37 cellular contexts compared by ENCODE assay signal in genomic region chr1:196669693-196670092, GRCh38. TPM values are rescaled to one million over a fixed set of nuclear protein-coding genes. Genes with fewer than 3 reads are reported as not detected.
"Had no signal": no experiment of that assay in that cellular context is flagged by ENCODE, and none has a peak within 500 bp of the region (broad histone marks: within the 10 kb centered on the region; RNA-seq: fewer than 3 reads in every experiment).

No MANE protein-coding gene starts in this region.

- H3K27me3 ChIP-seq: adrenal gland, body of pancreas, brain microvascular endothelial cell, breast epithelium had no signal

- H3K9me3 ChIP-seq: adrenal gland, body of pancreas, breast epithelium had no signal

- FAIRE-seq: astrocyte, TTC549 had no signal

- H3K27me3 Mint-ChIP-seq: activated CD4-positive, alpha-beta memory T cell treated with anti-CD3 and anti-CD28 coated beads, Interleukin-2, amount 10 ng/mL, durations not matched to agents 7 days and 5 days; activated CD4-positive, alpha-beta T cell treated with anti-CD3 and anti-CD28 coated beads for 36 hours; activated CD4-positive, alpha-beta T cell treated with anti-CD3 and anti-CD28 coated beads, Interleukin-2, amount 10 ng/mL, durations not matched to agents 7 days and 5 days; activated CD8-positive, alpha-beta memory T cell treated with anti-CD3 and anti-CD28 coated beads, Interleukin-2, amount 10 ng/mL, durations not matched to agents 7 days and 5 days; activated naive CD8-positive, alpha-beta T cell treated with anti-CD3 and anti-CD28 coated beads for 36 hours; activated T-cell treated with anti-CD3 and anti-CD28 coated beads, Interleukin-2, amount 50 U/mL, for 24 hours had no signal

- H3K4me3 Mint-ChIP-seq: activated CD4-positive, alpha-beta memory T cell treated with anti-CD3 and anti-CD28 coated beads, Interleukin-2, amount 10 ng/mL, durations not matched to agents 7 days and 5 days; activated CD4-positive, alpha-beta T cell treated with anti-CD3 and anti-CD28 coated beads for 36 hours; activated CD4-positive, alpha-beta T cell treated with anti-CD3 and anti-CD28 coated beads, Interleukin-2, amount 10 ng/mL, durations not matched to agents 7 days and 5 days; activated CD8-positive, alpha-beta memory T cell treated with anti-CD3 and anti-CD28 coated beads, Interleukin-2, amount 10 ng/mL, durations not matched to agents 7 days and 5 days; activated CD8-positive, alpha-beta T cell treated with anti-CD3 and anti-CD28 coated beads, Interleukin-2, amount 10 ng/mL, durations not matched to agents 7 days and 5 days; activated naive CD4-positive, alpha-beta T cell treated with anti-CD3 and anti-CD28 coated beads for 36 hours; activated naive CD8-positive, alpha-beta T cell treated with anti-CD3 and anti-CD28 coated beads for 36 hours; activated T-cell treated with anti-CD3 and anti-CD28 coated beads, Interleukin-2, amount 50 U/mL, for 24 hours; T-helper 1 cell treated with Interleukin-12 subunit alpha and Interleukin-12 subunit beta and Interleukin-4 antibody, amounts not matched to agents 30 μg/mL and 1 μg/mL, for 36 hours; T-helper 2 cell treated with Interferon-gamma antibody and Interleukin-4, amounts not matched to agents 5 μg/mL and 100 μg/mL, for 36 hours; WTC11 had no signal

- H3K4me1 ChIP-seq: adrenal gland, body of pancreas, breast epithelium had no signal

- H3K9me3 Mint-ChIP-seq: activated CD4-positive, alpha-beta memory T cell treated with anti-CD3 and anti-CD28 coated beads, Interleukin-2, amount 10 ng/mL, durations not matched to agents 7 days and 5 days; activated CD4-positive, alpha-beta T cell treated with anti-CD3 and anti-CD28 coated beads, Interleukin-2, amount 10 ng/mL, durations not matched to agents 7 days and 5 days; activated naive CD4-positive, alpha-beta T cell treated with anti-CD3 and anti-CD28 coated beads for 36 hours; activated naive CD4-positive, alpha-beta T cell treated with anti-CD3 and anti-CD28 coated beads, Interleukin-2, amount 50 U/mL, for 72 hours; activated naive CD8-positive, alpha-beta T cell treated with anti-CD3 and anti-CD28 coated beads for 36 hours; activated T-cell treated with anti-CD3 and anti-CD28 coated beads, Interleukin-2, amount 50 U/mL, for 24 hours; activated T-helper 2 cell treated with anti-CD3 and anti-CD28 coated beads, Interferon-gamma antibody, Interleukin-2, Interleukin-4, amounts not matched to agents 10 μg/mL and 5 μg/mL and 100 μg/mL, durations not matched to agents 14 hours and 24 hours and 36 hours; T-helper 1 cell treated with Interleukin-12 subunit alpha and Interleukin-12 subunit beta and Interleukin-4 antibody, amounts not matched to agents 30 μg/mL and 1 μg/mL, for 36 hours; T-helper 2 cell treated with Interferon-gamma antibody and Interleukin-4, amounts not matched to agents 5 μg/mL and 100 μg/mL, for 36 hours had no signal

- H3K4me3 ChIP-seq: adrenal gland, body of pancreas, breast epithelium had no signal

- ATAC-seq: activated CD4-positive, alpha-beta T cell treated with anti-CD3 and anti-CD28 coated beads for 36 hours; activated CD8-positive, alpha-beta memory T cell treated with anti-CD3 and anti-CD28 coated beads, Interleukin-2, amount 10 ng/mL, durations not matched to agents 7 days and 5 days; activated CD8-positive, alpha-beta T cell treated with anti-CD3 and anti-CD28 coated beads, Interleukin-2, amount 10 ng/mL, durations not matched to agents 7 days and 5 days; activated naive CD4-positive, alpha-beta T cell treated with anti-CD3 and anti-CD28 coated beads, Interleukin-2, amount 50 U/mL, for 72 hours; body of pancreas; WTC11 had no signal

- H3K27ac Mint-ChIP-seq: activated CD4-positive, alpha-beta memory T cell treated with anti-CD3 and anti-CD28 coated beads, Interleukin-2, amount 10 ng/mL, durations not matched to agents 7 days and 5 days; activated CD4-positive, alpha-beta T cell treated with anti-CD3 and anti-CD28 coated beads for 36 hours; activated CD4-positive, alpha-beta T cell treated with anti-CD3 and anti-CD28 coated beads, Interleukin-2, amount 10 ng/mL, durations not matched to agents 7 days and 5 days; activated CD8-positive, alpha-beta memory T cell treated with anti-CD3 and anti-CD28 coated beads, Interleukin-2, amount 10 ng/mL, durations not matched to agents 7 days and 5 days; activated CD8-positive, alpha-beta T cell treated with anti-CD3 and anti-CD28 coated beads, Interleukin-2, amount 10 ng/mL, durations not matched to agents 7 days and 5 days; activated naive CD4-positive, alpha-beta T cell treated with anti-CD3 and anti-CD28 coated beads for 36 hours; activated naive CD4-positive, alpha-beta T cell treated with anti-CD3 and anti-CD28 coated beads, Interleukin-2, amount 50 U/mL, for 72 hours; activated naive CD8-positive, alpha-beta T cell treated with anti-CD3 and anti-CD28 coated beads for 36 hours; activated T-cell treated with anti-CD3 and anti-CD28 coated beads, Interleukin-2, amount 50 U/mL, for 24 hours; activated T-helper 2 cell treated with anti-CD3 and anti-CD28 coated beads, Interferon-gamma antibody, Interleukin-2, Interleukin-4, amounts not matched to agents 10 μg/mL and 5 μg/mL and 100 μg/mL, durations not matched to agents 14 hours and 24 hours and 36 hours; T-helper 1 cell treated with Interleukin-12 subunit alpha and Interleukin-12 subunit beta and Interleukin-4 antibody, amounts not matched to agents 30 μg/mL and 1 μg/mL, for 36 hours; T-helper 2 cell treated with Interferon-gamma antibody and Interleukin-4, amounts not matched to agents 5 μg/mL and 100 μg/mL, for 36 hours; WTC11 had no signal

- H3K27ac ChIP-seq: adrenal gland, body of pancreas, brain microvascular endothelial cell, breast epithelium, WERI-Rb-1 had no signal

- H3K36me3 ChIP-seq: adrenal gland, breast epithelium, WERI-Rb-1 had no signal

- H3K36me3 Mint-ChIP-seq: activated CD8-positive, alpha-beta memory T cell treated with anti-CD3 and anti-CD28 coated beads, Interleukin-2, amount 10 ng/mL, durations not matched to agents 7 days and 5 days; activated naive CD4-positive, alpha-beta T cell treated with anti-CD3 and anti-CD28 coated beads, Interleukin-2, amount 50 U/mL, for 72 hours; activated naive CD8-positive, alpha-beta T cell treated with anti-CD3 and anti-CD28 coated beads for 36 hours had no signal

- H3K4me1 Mint-ChIP-seq: activated CD4-positive, alpha-beta memory T cell treated with anti-CD3 and anti-CD28 coated beads, Interleukin-2, amount 10 ng/mL, durations not matched to agents 7 days and 5 days; activated CD4-positive, alpha-beta T cell treated with anti-CD3 and anti-CD28 coated beads for 36 hours; activated CD4-positive, alpha-beta T cell treated with anti-CD3 and anti-CD28 coated beads, Interleukin-2, amount 10 ng/mL, durations not matched to agents 7 days and 5 days; activated CD8-positive, alpha-beta memory T cell treated with anti-CD3 and anti-CD28 coated beads, Interleukin-2, amount 10 ng/mL, durations not matched to agents 7 days and 5 days; activated naive CD8-positive, alpha-beta T cell treated with anti-CD3 and anti-CD28 coated beads for 36 hours; WTC11 had no signal

- DNase-seq: activated CD4-positive, alpha-beta memory T cell treated with anti-CD3 and anti-CD28 coated beads, Interleukin-2, amount 10 ng/mL, durations not matched to agents 7 days and 5 days; activated CD4-positive, alpha-beta T cell treated with anti-CD3 and anti-CD28 coated beads for 1 hour; activated CD4-positive, alpha-beta T cell treated with anti-CD3 and anti-CD28 coated beads for 36 hours; activated CD4-positive, alpha-beta T cell treated with anti-CD3 and anti-CD28 coated beads for 48 hours; activated CD4-positive, alpha-beta T cell treated with anti-CD3 and anti-CD28 coated beads, Interleukin-2, amount 10 ng/mL, durations not matched to agents 7 days and 5 days; activated CD4-positive, alpha-beta T cell treated with anti-CD3 and anti-CD28 coated beads, Interleukin-2, amount 50 U/mL, for 48 hours; activated CD4-positive, CD25-positive, alpha-beta regulatory T cell; activated CD8-positive, alpha-beta memory T cell treated with anti-CD3 and anti-CD28 coated beads for 24 hours; activated CD8-positive, alpha-beta memory T cell treated with anti-CD3 and anti-CD28 coated beads, Interleukin-2, amount 10 ng/mL, durations not matched to agents 7 days and 5 days; activated CD8-positive, alpha-beta memory T cell treated with anti-CD3 and anti-CD28 coated beads, Interleukin-2, amount 50 U/mL, for 48 hours; activated CD8-positive, alpha-beta T cell treated with anti-CD3 and anti-CD28 coated beads, Interleukin-2, amount 10 ng/mL, durations not matched to agents 7 days and 5 days; activated effector memory CD4-positive, alpha-beta T cell treated with Interleukin-2 at 50 U/mL for 16 hours; activated gamma-delta T cell; activated naive CD4-positive, alpha-beta T cell treated with anti-CD3 and anti-CD28 coated beads for 36 hours; activated naive CD4-positive, alpha-beta T cell treated with anti-CD3 and anti-CD28 coated beads, Interleukin-2, amount 50 U/mL, for 16 hours; activated naive CD8-positive, alpha-beta T cell treated with anti-CD3 and anti-CD28 coated beads for 36 hours; activated T-cell treated with anti-CD3 and anti-CD28 coated beads, Interleukin-2, amount 50 U/mL, for 24 hours; activated T-cell treated with anti-CD3 and anti-CD28 coated beads, Interleukin-2, amount 50 U/mL, for 48 hours; adrenal gland; amniotic stem cell; aorta; body of pancreas; brain microvascular endothelial cell; central memory CD4-positive, alpha-beta T cell; SW 1271; T-helper 1 cell; T-helper 2 cell; T-helper 9 cell; WERI-Rb-1 had no signal

RNA-seq across cellular contexts. Expression of gene CFH, which starts 17.9 kb away (rescaled TPM):
- total RNA-seq: activated naive CD4-positive, alpha-beta T cell treated with anti-CD3 and anti-CD28 coated beads for 36 hours had no signal
